ENCODE assay signal across 8 cellular contexts in genomic region chr7:77330169-77330882, GRCh38.
DNase-seq lines count a peak whose midpoint lies in the region; ATAC-seq and TF ChIP-seq lines count a peak whose summit lies in the region.

No MANE protein-coding gene starts in this region.

- peak; percentile 65 for ATAC-seq in HG02759 (IDR thresholded peaks at IDR 0.05; ENCODE audit: unreplicated experiment)
- ATAC-seq in sciatic nerve, result no peak
- ATAC-seq in HG03025 (IDR thresholded peaks at IDR 0.05; ENCODE audit: low FRiP score, unreplicated experiment), result no peak

- intact Hi-C loops in sciatic nerve (cut with DNase I), result no loop called here

- H3K4me3 ChIP-seq in fibroblast of villous mesenchyme (ENCODE audit: low read depth, low read length), result no peak overlapping the region

- DNase-seq in NCI-H2081 (lab: John Stamatoyannopoulos, UW), result peak; percentile 9 to 41
- DNase-seq in NCI-H2081 treated with DMSO at 0.1 percent for 48 hours (lab: John Stamatoyannopoulos, UW), result no peak
- DNase-seq in NOMO-1 (lab: John Stamatoyannopoulos, UW; ENCODE audit: unreplicated experiment in 2 of 2), result peak; percentile 97 to 100
- DNase-seq in fibroblast of villous mesenchyme (ENCODE audit: low read depth), result peak; percentile 62
- no peak for DNase-seq in sciatic nerve (ENCODE audit: low spot score)
- DNase-seq in HEK293T (ENCODE audit: extremely low spot score), result no peak

- CTCF ChIA-PET in HEK293T (lab: Yijun Ruan, JAX), result no interaction called here

- POLR2A ChIA-PET in HEK293T (lab: Yijun Ruan, JAX), result no interaction called here

- no peak for TF ChIP-seq CTCF in fibroblast of villous mesenchyme (IDR thresholded peaks at IDR 0.05; ENCODE audit: insufficient read depth, low read depth, low read length)

TF ChIP-seq in HEK293T, 16 proteins besides CTCF, POLR2A, EP300 and RAD21:
- TF ChIP-seq ZNF384 (IDR thresholded peaks at IDR 0.05) (no peak), ARNT (IDR thresholded peaks at IDR 0.05) (no peak), SUZ12 (IDR thresholded peaks at IDR 0.05) (no peak), BHLHE40 (IDR thresholded peaks at IDR 0.05; ENCODE audit: borderline replicate concordance) (no peak), L3MBTL2 (conservative IDR thresholded peaks at IDR 0.05) (no peak), FOXK2 (IDR thresholded peaks at IDR 0.05) (no peak), FOXM1 (IDR thresholded peaks at IDR 0.05; ENCODE audit: borderline replicate concordance) (no peak), SP1 (IDR thresholded peaks at IDR 0.05) (no peak), PKNOX1 (IDR thresholded peaks at IDR 0.05) (no peak)

Comparison
In these comparisons a context has a peak if more than half of its experiments do, and no peak if none do; other contexts are left out.
1. DNase-seq: peak in NCI-H2081 (2 of 2), NOMO-1 (2 of 2) and fibroblast of villous mesenchyme (single experiment); none in NCI-H2081 treated with DMSO at 0.1 percent for 48 hours (single experiment), sciatic nerve (single experiment) and HEK293T (single experiment).